In genomic region chr6:139531148-139531547, GRCh38 we compare ENCODE assay signal across 9 cellular contexts.
A peak's percentile ranks its signal among the peaks of the same experiment; 100 is the strongest.
DNase-seq lines count a peak whose midpoint lies in the region; ATAC-seq and TF ChIP-seq lines count a peak whose summit lies in the region.
"Had no signal": no experiment of that assay in that cellular context is flagged by ENCODE, and none has a peak within 500 bp of the region (broad histone marks: within the 10 kb centered on the region; RNA-seq: fewer than 3 reads in every experiment).

No MANE protein-coding gene starts in this region.

- H3K9ac ChIP-seq in PC-3 (ENCODE audit: low read length) (no peak overlapping the region), parathyroid adenoma (no peak overlapping the region)

- in situ Hi-C loops in KBM-7 (cut with MboI; ENCODE audit: low pct_unique_long_range_greater_than_20kb, low sequenced_read_pairs) = no loop called here

- H3K36me3 ChIP-seq in PC-3 (ENCODE audit: low read depth, low read length) = no peaks in the 10 kb centered on the region
- H3K36me3 ChIP-seq in parathyroid adenoma (ENCODE audit: control insufficient read depth, insufficient read depth, low read length) = no peaks in the 10 kb centered on the region
- H3K36me3 ChIP-seq: breast epithelium had no signal

- no peaks in the 10 kb centered on the region for H4K20me1 ChIP-seq in PC-3 (ENCODE audit: low read length)

- no peak overlapping the region for H3K4me3 ChIP-seq in PC-3 (ENCODE audit: low read length)
- H3K4me3 ChIP-seq in parathyroid adenoma (ENCODE audit: low read depth, low read length) = no peak overlapping the region
- H3K4me3 ChIP-seq: breast epithelium had no signal

- POLR2A ChIA-PET in PC-3 (lab: Charles Lee; ENCODE audit: unreplicated experiment) = no interaction called here

- DNase-seq in PC-3 = peak; percentile 41
- DNase-seq in astrocyte of the hippocampus (ENCODE audit: low read depth, low spot score) = peak; percentile 39
- no peak for DNase-seq in amygdala (lab: John Stamatoyannopoulos, UW)
- no peak for DNase-seq in KBM-7
- no peak for DNase-seq in cortex of kidney (lab: John Stamatoyannopoulos, UW)

- H3K4me1 ChIP-seq in PC-3 (ENCODE audit: insufficient read depth, low read length) (no peaks in the 10 kb centered on the region), parathyroid adenoma (peaks cover 33% of the 10 kb centered on the region)
- H3K4me1 ChIP-seq: breast epithelium had no signal

- H3K27me3 ChIP-seq in PC-3 (ENCODE audit: low read length) (no peaks in the 10 kb centered on the region), parathyroid adenoma (ENCODE audit: control insufficient read depth, insufficient read depth, low read length) (no peaks in the 10 kb centered on the region)
- H3K27me3 ChIP-seq: breast epithelium had no signal

- H3K9me2 ChIP-seq in PC-3 (replicated peaks; ENCODE audit: low read length) = no peaks in the 10 kb centered on the region

- TF ChIP-seq CTCF in PC-3 (conservative IDR thresholded peaks at IDR 0.05; ENCODE audit: low read depth, low read length) (no peak), parathyroid adenoma (IDR thresholded peaks at IDR 0.05) (no peak)

- H3F3A ChIP-seq in PC-3 (ENCODE audit: low read length, unreplicated experiment) = no peaks in the 10 kb centered on the region

- H3K27ac ChIP-seq in PC-3 (ENCODE audit: low read length) (no peak overlapping the region), parathyroid adenoma (peak overlapping the region; percentile 61)
- H3K27ac ChIP-seq: breast epithelium had no signal

- intact Hi-C loops in PC-3 (cut with micrococcal nuclease) = no loop called here

- H3K9me3 ChIP-seq in PC-3 (ENCODE audit: low read length) = no peaks in the 10 kb centered on the region
- no peaks in the 10 kb centered on the region for H3K9me3 ChIP-seq in parathyroid adenoma (ENCODE audit: control insufficient read depth, low read length)
- H3K9me3 ChIP-seq: breast epithelium had no signal

- H2AFZ ChIP-seq in PC-3 (ENCODE audit: low read length) = no peak overlapping the region
- peak overlapping the region; percentile 77 for H2AFZ ChIP-seq in parathyroid adenoma

- H3K79me2 ChIP-seq in PC-3 (ENCODE audit: low read length) (no peaks in the 10 kb centered on the region), parathyroid adenoma (no peaks in the 10 kb centered on the region)

- BruUV-seq in PC-3 (replicated peaks; lab: Mats Ljungman, UMichigan) = no TSS peak

- CTCF ChIA-PET in PC-3 (lab: Charles Lee) = no interaction called here

- H3K4me2 ChIP-seq in PC-3 (ENCODE audit: low read length) (no peak overlapping the region; the same call in 1 of the 2 replicates), parathyroid adenoma (ENCODE audit: low read length) (peak overlapping the region; percentile 43)

- peak; percentile 44 for ATAC-seq in GM18873 (IDR thresholded peaks at IDR 0.05; ENCODE audit: low FRiP score, unreplicated experiment)
- no peak for ATAC-seq in PC-3
- ATAC-seq in HG02938 (IDR thresholded peaks at IDR 0.05; ENCODE audit: unreplicated experiment) = no peak

Comparison
In these comparisons a context has a peak if more than half of its experiments do, and no peak if none do; other contexts are left out.
1. DNase-seq: peak in PC-3 (single experiment) and astrocyte of the hippocampus (single experiment); none in amygdala (0 of 56), KBM-7 (single experiment) and cortex of kidney (single experiment).